Comparison of ENCODE assay signal across 15 cellular contexts in genomic region chr1:172916126-172916525, GRCh38.
DNase-seq lines count a peak whose midpoint lies in the region; ATAC-seq, FAIRE-seq and TF ChIP-seq lines count a peak whose summit lies in the region.
"Had no signal": no experiment of that assay in that cellular context is flagged by ENCODE, and none has a peak within 500 bp of the region (broad histone marks: within the 10 kb centered on the region; RNA-seq: fewer than 3 reads in every experiment).

No MANE protein-coding gene starts in this region.

- H3K4me3 Mint-ChIP-seq in CD8-positive, alpha-beta T cell, result no peak overlapping the region
- H3K4me3 Mint-ChIP-seq: B cell; CD8-positive, alpha-beta memory T cell; H9 had no signal

- DNase-seq in EH (ENCODE audit: low read depth), result peak; percentile 73
- DNase-seq in LHCN-M2 (ENCODE audit: low read depth), result peak; percentile 52
- DNase-seq in endothelial cell of umbilical vein (ENCODE audit: low read depth, low spot score), result no peak
- DNase-seq in CD8-positive, alpha-beta T cell, result no peak
- DNase-seq in H7, result no peak
- DNase-seq: CD8-positive, alpha-beta memory T cell; DMS 273 treated with DMSO at 0.1 percent for 48 hours; H9; NCI-H1436 treated with DMSO at 0.1 percent for 48 hours; NCI-H2081; NCI-H774; PC-9 had no signal

- H3K9me3 Mint-ChIP-seq in CD8-positive, alpha-beta T cell, result peaks cover 8% of the 10 kb centered on the region

- no peak overlapping the region for H2AFZ ChIP-seq in endothelial cell of umbilical vein (ENCODE audit: low read depth, low read length)
- H2AFZ ChIP-seq: PC-9 had no signal

- no peak for TF ChIP-seq POLR2A in endothelial cell of umbilical vein (IDR thresholded peaks at IDR 0.05; ENCODE audit: low read depth, low read length)

- dilution Hi-C loops in endothelial cell of umbilical vein (cut with MboI; ENCODE audit: extremely low pct_ligation_motif_present, low sequenced_read_pairs), result no loop called here

- intact Hi-C loops in endothelial cell of umbilical vein (cut with micrococcal nuclease), result loop anchor here (10.0 kb wide), 1 partner anchor 559 kb away; the partner anchor contains the start of gene PRDX6
- intact Hi-C loops in CD8-positive, alpha-beta T cell (cut with DNase I, micrococcal nuclease), result no loop called here

- H3K36me3 Mint-ChIP-seq in CD8-positive, alpha-beta T cell, result no peaks in the 10 kb centered on the region

- H3K4me1 Mint-ChIP-seq in CD8-positive, alpha-beta T cell (ENCODE audit: low read depth), result no peaks in the 10 kb centered on the region
- H3K4me1 Mint-ChIP-seq: CD8-positive, alpha-beta memory T cell; H9 had no signal

- ATAC-seq in GM19035 (IDR thresholded peaks at IDR 0.05; ENCODE audit: unreplicated experiment), result no peak
- ATAC-seq in CD8-positive, alpha-beta T cell, result no peak

- TF ChIP-seq CTCF in endothelial cell of umbilical vein (IDR thresholded peaks at IDR 0.05; ENCODE audit: extremely low read depth in 1 of 2, insufficient read depth in 1 of 2, low read depth in 1 of 2, low read length in 2 of 2), result no peak
- no peak for TF ChIP-seq CTCF in CD8-positive, alpha-beta T cell (IDR thresholded peaks at IDR 0.05)

- FAIRE-seq in endothelial cell of umbilical vein (lab: Jason Lieb, UNC), result no peak

- no peaks in the 10 kb centered on the region for H3K27me3 ChIP-seq in endothelial cell of umbilical vein (ENCODE audit: control insufficient read depth in 2 of 2, insufficient read depth in 2 of 2, low read length in 2 of 2)
- no peaks in the 10 kb centered on the region for H3K27me3 ChIP-seq in skeletal muscle satellite cell (ENCODE audit: control insufficient read depth, insufficient read depth, low read length)
- H3K27me3 ChIP-seq in CD8-positive, alpha-beta T cell (ENCODE audit: insufficient read depth, low read length), result no peaks in the 10 kb centered on the region
- H3K27me3 ChIP-seq in H7 (ENCODE audit: control insufficient read depth, insufficient read depth, low read length), result no peaks in the 10 kb centered on the region

- CTCF ChIA-PET in endothelial cell of umbilical vein (lab: Charles Lee), result interaction anchor here (0.7 kb wide), 1 partner anchor 286 kb away, joined by 3 read pairs; no protein-coding TSS in a partner anchor
- CTCF ChIA-PET in CD8-positive, alpha-beta T cell (lab: Charles Lee), result no interaction called here

- H3K9me1 ChIP-seq in endothelial cell of umbilical vein (replicated peaks; ENCODE audit: control insufficient read depth, extremely low read depth, insufficient read depth, low read length), result no peaks in the 10 kb centered on the region

- no peaks in the 10 kb centered on the region for H4K20me1 ChIP-seq in endothelial cell of umbilical vein (replicated peaks; ENCODE audit: control insufficient read depth, extremely low read depth, insufficient read depth, low read length)

- H3K9ac ChIP-seq in endothelial cell of umbilical vein (replicated peaks; ENCODE audit: extremely low read depth, insufficient read depth, low read length), result no peak overlapping the region
- H3K9ac ChIP-seq in skeletal muscle satellite cell (ENCODE audit: low read depth, low read length), result peak overlapping the region; percentile 25

- POLR2A ChIA-PET in endothelial cell of umbilical vein (lab: Charles Lee), result no interaction called here
- POLR2A ChIA-PET in CD8-positive, alpha-beta T cell (lab: Charles Lee), result no interaction called here

- no peak overlapping the region for H3K27ac Mint-ChIP-seq in CD8-positive, alpha-beta T cell
- H3K27ac Mint-ChIP-seq: B cell; CD8-positive, alpha-beta memory T cell; H9 had no signal

- no peaks in the 10 kb centered on the region for H3K79me2 ChIP-seq in endothelial cell of umbilical vein (ENCODE audit: control insufficient read depth, insufficient read depth, low read length)

- H3K4me3 ChIP-seq in endothelial cell of umbilical vein (replicated peaks in 1 of 3; ENCODE audit: insufficient read depth in 1 of 3, low read depth in 1 of 3, low read length in 3 of 3) (no peak overlapping the region), skeletal muscle satellite cell (ENCODE audit: low read length) (no peak overlapping the region), H7 (ENCODE audit: insufficient read depth, low read depth, low read length) (no peak overlapping the region)
- H3K4me3 ChIP-seq in CD8-positive, alpha-beta T cell (ENCODE audit: low read depth, low read length), result no peak overlapping the region
- H3K4me3 ChIP-seq: PC-9 had no signal

- H3K9me3 ChIP-seq in endothelial cell of umbilical vein (replicated peaks; ENCODE audit: control insufficient read depth, insufficient read depth, low read length) (peaks cover 3% of the 10 kb centered on the region), skeletal muscle satellite cell (replicated peaks; ENCODE audit: low read length) (peaks cover 4% of the 10 kb centered on the region)
- H3K9me3 ChIP-seq in CD8-positive, alpha-beta T cell (ENCODE audit: low read length), result peaks cover 7% of the 10 kb centered on the region

- H3K27me3 Mint-ChIP-seq in CD8-positive, alpha-beta T cell (ENCODE audit: low read depth), result no peaks in the 10 kb centered on the region
- H3K27me3 Mint-ChIP-seq: B cell had no signal

- H3K4me1 ChIP-seq in endothelial cell of umbilical vein (ENCODE audit: control insufficient read depth, extremely low read depth, insufficient read depth, low read length) (peaks cover 62% of the 10 kb centered on the region), skeletal muscle satellite cell (ENCODE audit: control insufficient read depth, insufficient read depth, low read length) (peaks cover 58% of the 10 kb centered on the region)
- no peaks in the 10 kb centered on the region for H3K4me1 ChIP-seq in CD8-positive, alpha-beta T cell (ENCODE audit: insufficient read depth, low read length)

- BruUV-seq in endothelial cell of umbilical vein (replicated peaks; lab: Mats Ljungman, UMichigan), result no TSS peak

- H3K27ac ChIP-seq in endothelial cell of umbilical vein (ENCODE audit: insufficient read depth, low read depth, low read length), result peak overlapping the region; percentile 84
- no peak overlapping the region for H3K27ac ChIP-seq in CD8-positive, alpha-beta T cell (ENCODE audit: low read depth, low read length)
- H3K27ac ChIP-seq: PC-9 had no signal

- H3K4me2 ChIP-seq in endothelial cell of umbilical vein (ENCODE audit: insufficient read depth, low read length), result no peak overlapping the region
- H3K4me2 ChIP-seq in skeletal muscle satellite cell (ENCODE audit: low read length), result no peak overlapping the region
- H3K4me2 ChIP-seq: PC-9 had no signal

- H3K36me3 ChIP-seq in endothelial cell of umbilical vein (ENCODE audit: control insufficient read depth in 2 of 2, extremely low read depth in 1 of 2, insufficient read depth in 2 of 2, low read length in 2 of 2), result no peaks in the 10 kb centered on the region
- no peaks in the 10 kb centered on the region for H3K36me3 ChIP-seq in skeletal muscle satellite cell (ENCODE audit: insufficient read depth, low read length)
- H3K36me3 ChIP-seq in CD8-positive, alpha-beta T cell (ENCODE audit: insufficient read depth, low read length), result no peaks in the 10 kb centered on the region
- no peaks in the 10 kb centered on the region for H3K36me3 ChIP-seq in H7 (replicated peaks; ENCODE audit: control insufficient read depth, insufficient read depth, low read length)

TF ChIP-seq in endothelial cell of umbilical vein, 7 proteins besides CTCF, POLR2A, EP300 and RAD21:
- TF ChIP-seq FOS (IDR thresholded peaks at IDR 0.05; ENCODE audit: borderline replicate concordance, insufficient read depth, low read length), result peak; percentile 13
- no peak for TF ChIP-seq JUN (IDR thresholded peaks at IDR 0.05; ENCODE audit: borderline replicate concordance, insufficient read depth, insufficient read length, low read depth)
- TF ChIP-seq EZH2 (IDR thresholded peaks at IDR 0.05; ENCODE audit: borderline replicate concordance, low read depth, low read length, severe bottlenecking), result no peak
- no peak for TF ChIP-seq GATA2 (IDR thresholded peaks at IDR 0.05; ENCODE audit: insufficient read depth, insufficient read length, low read depth, low read length)
- TF ChIP-seq MAX (IDR thresholded peaks at IDR 0.05; ENCODE audit: insufficient read depth, insufficient read length), result no peak
- TF ChIP-seq MYC (IDR thresholded peaks at IDR 0.05; ENCODE audit: low read depth, low read length), result no peak

Comparison
In these comparisons a context has a peak if more than half of its experiments do, and no peak if none do; other contexts are left out.
1. DNase-seq: peak in EH (single experiment) and LHCN-M2 (single experiment); none in endothelial cell of umbilical vein (single experiment), CD8-positive, alpha-beta T cell (0 of 7) and H7 (single experiment).